ENCODE assay signal across 1 cellular context in genomic region chr11:12289667-12290476, GRCh38.
TF ChIP-seq lines count a peak whose summit lies in the region.

No MANE protein-coding gene starts in this region.

TF ChIP-seq in GM12891, 5 proteins besides CTCF, POLR2A, EP300 and RAD21:
- TF ChIP-seq SPI1 (IDR thresholded peaks at IDR 0.05; ENCODE audit: low read depth, low read length) (no peak), POU2F2 (IDR thresholded peaks at IDR 0.05; ENCODE audit: low read depth, low read length) (no peak), POLR2AphosphoS5 (IDR thresholded peaks at IDR 0.05; ENCODE audit: low read depth, low read length) (no peak), PAX5 (IDR thresholded peaks at IDR 0.05; ENCODE audit: insufficient read depth, low read length, severe bottlenecking) (no peak), TAF1 (IDR thresholded peaks at IDR 0.05; ENCODE audit: low read depth, low read length) (no peak)
